ENCODE assay signal across 8 cellular contexts in the genomic region with DNA sequence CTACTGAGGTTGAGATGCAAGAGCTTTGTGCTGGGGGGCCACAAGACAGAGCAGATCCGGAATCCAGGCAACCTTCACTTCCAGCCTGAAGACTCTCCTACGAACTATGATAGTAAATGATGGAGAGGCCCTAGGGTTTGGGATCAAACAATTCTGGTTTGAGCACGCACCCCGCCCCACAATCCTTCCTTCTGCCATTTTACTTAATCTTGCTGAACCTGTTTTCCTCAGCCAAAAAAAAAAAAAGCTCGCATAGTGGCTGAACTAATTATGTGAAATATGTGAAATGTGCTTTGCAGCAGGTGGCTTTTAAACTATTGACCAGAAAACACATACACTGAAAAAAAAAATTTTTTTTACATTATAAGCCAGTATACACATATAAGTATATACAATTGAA. TPM values are rescaled to one million over a fixed set of nuclear protein-coding genes. Genes with fewer than 3 reads are reported as not detected.
DNase-seq lines count a peak whose midpoint lies in the region; ATAC-seq, FAIRE-seq and TF ChIP-seq lines count a peak whose summit lies in the region.

No MANE protein-coding gene starts in this region.

- H4K20me1 ChIP-seq in GM12878 (ENCODE audit: control insufficient read depth, insufficient read depth) = no peaks in the 10 kb centered on the region

- H3K79me2 ChIP-seq in GM12878 (ENCODE audit: control insufficient read depth, insufficient read depth, low read length) = peaks cover 18% of the 10 kb centered on the region

- TSS peak; percentile 81 for BruUV-seq in GM12878 (replicated peaks; lab: Mats Ljungman, UMichigan)

- no peak for TF ChIP-seq EP300 in GM12878 (IDR thresholded peaks at IDR 0.05; ENCODE audit: borderline replicate concordance in 1 of 2, control insufficient read depth in 1 of 2, low read depth in 2 of 2, low read length in 2 of 2)

- in situ Hi-C loops in GM12878 (cut with MboI) = no loop called here

- FAIRE-seq in GM12878 (lab: Jason Lieb, UNC) = no peak

- SMC1A ChIA-PET in GM12878 (lab: Charles Lee; ENCODE audit: uncharacterized antibody, unreplicated experiment) = no interaction called here

- H3K27me3 ChIP-seq in right atrium auricular region (no peaks in the 10 kb centered on the region), GM12878 (replicated peaks in 1 of 2; ENCODE audit: control insufficient read depth in 2 of 2, insufficient read depth in 2 of 2, low read length in 1 of 2) (no peaks in the 10 kb centered on the region), uterus (no peaks in the 10 kb centered on the region)

- peaks cover 7% of the 10 kb centered on the region for H3K36me3 Mint-ChIP-seq in mesothelial cell of epicardium

- H3K9me3 Mint-ChIP-seq in mesothelial cell of epicardium = no peaks in the 10 kb centered on the region

- H3K27me3 Mint-ChIP-seq in mesothelial cell of epicardium (ENCODE audit: low read depth) = no peaks in the 10 kb centered on the region

- TF ChIP-seq CTCF in right atrium auricular region (IDR thresholded peaks at IDR 0.05) = no peak
- TF ChIP-seq CTCF in GM12878 (IDR thresholded peaks at IDR 0.05 in 2 of 3, conservative IDR thresholded peaks at IDR 0.05 in 1 of 3; ENCODE audit: control insufficient read depth in 2 of 3, extremely low read depth in 1 of 3, insufficient read depth in 1 of 3, low read depth in 3 of 3, low read length in 3 of 3) = no peak
- no peak for TF ChIP-seq CTCF in mesothelial cell of epicardium (IDR thresholded peaks at IDR 0.05; ENCODE audit: unreplicated experiment)
- TF ChIP-seq CTCF in uterus (IDR thresholded peaks at IDR 0.05) = no peak

- H2AFZ ChIP-seq in GM12878 (ENCODE audit: control insufficient read depth, low read depth, low read length) = peak overlapping the region; percentile 71

- H3K27ac Mint-ChIP-seq in mesothelial cell of epicardium = peak overlapping the region; percentile 100

- H3K9me3 ChIP-seq in right atrium auricular region (no peaks in the 10 kb centered on the region), GM12878 (replicated peaks; ENCODE audit: control insufficient read depth, insufficient read depth, low read length) (no peaks in the 10 kb centered on the region), uterus (no peaks in the 10 kb centered on the region)

- CTCF ChIA-PET in GM12878 (lab: Yijun Ruan, JAX) = interaction anchor here (0.7 to 3.9 kb wide), 3 partner anchors 13 to 17 kb away, joined by 3 to 25 read pairs (median 17); partner anchors contain the start of gene FKBP4

- H3K36me3 ChIP-seq in right atrium auricular region (no peaks in the 10 kb centered on the region), GM12878 (ENCODE audit: control insufficient read depth in 2 of 2, insufficient read depth in 2 of 2, low read length in 1 of 2) (no peaks in the 10 kb centered on the region), uterus (no peaks in the 10 kb centered on the region)

- no peak for DNase-seq in right atrium auricular region (ENCODE audit: low spot score)
- no peak for DNase-seq in cardiac septum (ENCODE audit: low spot score)
- DNase-seq in GM12878 (ENCODE audit: low read depth, low spot score) = no peak
- DNase-seq in mesothelial cell of epicardium (ENCODE audit: low spot score in 2 of 2, unreplicated experiment in 2 of 2) = no peak
- no peak for DNase-seq in uterus
- no peak for DNase-seq in NCI-H187 treated with DMSO at 0.1 percent for 48 hours (lab: John Stamatoyannopoulos, UW)
- no peak for DNase-seq in glomerular visceral epithelial cell (ENCODE audit: extremely low spot score)
- DNase-seq in stimulated activated naive CD4-positive, alpha-beta T cell (lab: John Stamatoyannopoulos, UW) = no peak

- 53% methylated on average over 5 of the region's 5 CpGs for WGBS in GM12878 (ENCODE audit: insufficient coverage, insufficient replicate concordance, low lambda C conversion rate, missing lambda C conversion rate)

- peak overlapping the region; percentile 57; the same call in 1 of the 2 replicates for H3K9ac ChIP-seq in GM12878 (ENCODE audit: control insufficient read depth, insufficient read depth, low read length)

- H3K4me3 ChIP-seq in right atrium auricular region = peak overlapping the region; percentile 76 to 79
- H3K4me3 ChIP-seq in GM12878 = peak overlapping the region; percentile 74
- peak overlapping the region; percentile 69 to 79 for H3K4me3 ChIP-seq in uterus

- H3K4me3 Mint-ChIP-seq in mesothelial cell of epicardium = peak overlapping the region; percentile 100

- H3K4me2 ChIP-seq in GM12878 (ENCODE audit: control insufficient read depth, insufficient read depth) = peak overlapping the region; percentile 83

- no peak for TF ChIP-seq RAD21 in GM12878 (IDR thresholded peaks at IDR 0.05; ENCODE audit: insufficient read depth, low read depth, low read length)

- H3K4me1 Mint-ChIP-seq in mesothelial cell of epicardium = peaks cover 15% of the 10 kb centered on the region

- POLR2A ChIA-PET in GM12878 (lab: Charles Lee) = interaction anchor here (1.5 to 1.7 kb wide), 2 partner anchors 15 to 17 kb away, joined by 4 to 6 read pairs; partner anchors contain the start of gene FKBP4

- no peak for TF ChIP-seq POLR2A in GM12878 (IDR thresholded peaks at IDR 0.05; ENCODE audit: low read depth, low read length)
- no peak for TF ChIP-seq POLR2A in uterus (IDR thresholded peaks at IDR 0.05)

- H3K27ac ChIP-seq in right atrium auricular region = peak overlapping the region; percentile 93 to 94
- H3K27ac ChIP-seq in GM12878 (ENCODE audit: control insufficient read depth, insufficient read depth) = peak overlapping the region; percentile 72
- peak overlapping the region; percentile 85 to 92 for H3K27ac ChIP-seq in uterus

- H3K4me1 ChIP-seq in right atrium auricular region (peaks cover 0 to 23% of the 10 kb centered on the region in 2 donors), GM12878 (ENCODE audit: control insufficient read depth, insufficient read depth, low read length) (no peaks in the 10 kb centered on the region), uterus (peaks cover 5 to 12% of the 10 kb centered on the region in 2 donors)

- no peak for ATAC-seq in GM12878

- intact Hi-C loops in cardiac septum (cut with DNase I) (loop anchor here (1.0 kb wide), 1 partner anchor 15 kb away; no protein-coding TSS in a partner anchor), GM12878 (cut with micrococcal nuclease; ENCODE audit: unreplicated experiment) (loop anchor here (1.0 to 2.0 kb wide), 2 partner anchors 16 to 65 kb away; partner anchors contain the start of genes FOXM1 and RHNO1), uterus (cut with DNase I; ENCODE audit: low total_unique reads) (no loop called here)

- RAD21 ChIA-PET in GM12878 (lab: Charles Lee; ENCODE audit: unreplicated experiment) = interaction anchor here (1.0 kb wide), 1 partner anchor 17 kb away, joined by 3 read pairs; the partner anchor contains the start of gene FKBP4

RNA-seq across cellular contexts. Expression of gene ITFG2, which starts 0.7 kb away (rescaled TPM):
- total RNA-seq in right atrium auricular region (10 to 100 TPM; 12.7 to 13.7 TPM), cardiac septum (13.9 TPM), GM12878 (2014; rRNA removed) (25.4 and 31.5 TPM in 2 replicates), GM12878 (2014; rRNA removed; fragmentation: Illumina TruSeq; extraction: Trizol) (21.2 and 21.5 TPM in 2 replicates), GM12878 (2021) (20.0 and 24.2 TPM in 2 replicates), mesothelial cell of epicardium (57.4 to 60.0 TPM (median 59.3 TPM) in 3 replicates), uterus (10 to 100 TPM; 30.5 to 92.6 (median 35.0) TPM)
- total RNA-seq in GM12878 (2013; cell fraction: nucleolus; rRNA removed) = 120 and 142 TPM in 2 replicates
- polyA plus RNA-seq in GM12878 (2011; ENCODE audit: low read depth) = 15.9 TPM
- polyA plus RNA-seq in GM12878 (2011; rRNA removed) (17.0 and 22.2 TPM in 2 replicates), GM12878 (2014; fragmentation: Illumina TruSeq; extraction: Trizol) (24.3 and 27.7 TPM in 2 replicates), GM12878 (2014; fragmentation: Nextera tagmentation; extraction: Ambion mirVana) (10 to 100 TPM; 23.1 to 28.5 TPM), GM12878 (2014; rRNA removed) (22.2 and 30.8 TPM in 2 replicates), GM12878 (2016; fragmentation: Nextera tagmentation; extraction: Ambion mirVana) (10 to 100 TPM; 38.0 to 39.5 TPM)
- 26.0 and 27.4 TPM in 2 replicates for polyA plus RNA-seq in GM12878 (2011; cell fraction: cytosol; rRNA removed)
- polyA plus RNA-seq in GM12878 (2011; cell fraction: nucleus; rRNA removed) = 46.4 and 65.4 TPM in 2 replicates
- polyA plus RNA-seq in GM12878 (2012) = 22.0 and 36.7 TPM in 2 replicates
- 41.8 and 42.3 TPM in 2 replicates for polyA minus RNA-seq in GM12878 (2011; rRNA and poly(A)+ RNA removed)
- 9.1 and 15.6 TPM in 2 replicates for polyA minus RNA-seq in GM12878 (2011; cell fraction: cytosol; rRNA and poly(A)+ RNA removed)
- polyA minus RNA-seq in GM12878 (2011; cell fraction: nucleus; rRNA and poly(A)+ RNA removed) = 27.6 and 56.8 TPM in 2 replicates

RNA-seq across cellular contexts. Expression of gene FKBP4, which starts 17.0 kb away (rescaled TPM):
- 10 to 100 TPM; 25.6 to 29.2 TPM for total RNA-seq in right atrium auricular region
- total RNA-seq in cardiac septum = 36.5 TPM
- total RNA-seq in GM12878 (2013; cell fraction: nucleolus; rRNA removed) = 53.7 and 58.2 TPM in 2 replicates
- total RNA-seq in GM12878 (2014; rRNA removed) = 40.1 and 43.2 TPM in 2 replicates
- total RNA-seq in GM12878 (2014; rRNA removed; fragmentation: Illumina TruSeq; extraction: Trizol) = 44.1 and 45.0 TPM in 2 replicates
- total RNA-seq in GM12878 (2021) = 77.0 and 77.7 TPM in 2 replicates
- 19.4 TPM for polyA plus RNA-seq in GM12878 (2011; ENCODE audit: low read depth)
- polyA plus RNA-seq in GM12878 (2011; rRNA removed) = 39.6 and 42.8 TPM in 2 replicates
- polyA plus RNA-seq in GM12878 (2011; cell fraction: cytosol; rRNA removed) = 34.3 and 36.3 TPM in 2 replicates
- 61.7 and 63.9 TPM in 2 replicates for polyA plus RNA-seq in GM12878 (2011; cell fraction: nucleus; rRNA removed)
- 34.9 and 36.0 TPM in 2 replicates for polyA plus RNA-seq in GM12878 (2012)
- 51.5 and 55.8 TPM in 2 replicates for polyA plus RNA-seq in GM12878 (2014; fragmentation: Illumina TruSeq; extraction: Trizol)
- polyA plus RNA-seq in GM12878 (2014; fragmentation: Nextera tagmentation; extraction: Ambion mirVana) = 10 to 100 TPM in 1 of 2 experiments, 1 to 10 TPM in 1; 8.9 to 15.4 TPM
- 45.9 and 46.0 TPM in 2 replicates for polyA plus RNA-seq in GM12878 (2014; rRNA removed)
- polyA plus RNA-seq in GM12878 (2016; fragmentation: Nextera tagmentation; extraction: Ambion mirVana) = 10 to 100 TPM; 89.1 to 90.0 TPM
- 38.4 and 42.1 TPM in 2 replicates for polyA minus RNA-seq in GM12878 (2011; rRNA and poly(A)+ RNA removed)
- 15.1 and 15.5 TPM in 2 replicates for polyA minus RNA-seq in GM12878 (2011; cell fraction: cytosol; rRNA and poly(A)+ RNA removed)
- 28.2 and 51.0 TPM in 2 replicates for polyA minus RNA-seq in GM12878 (2011; cell fraction: nucleus; rRNA and poly(A)+ RNA removed)
- 84.7 to 98.4 TPM (median 93.3 TPM) in 3 replicates for total RNA-seq in mesothelial cell of epicardium
- total RNA-seq in uterus = 10 to 100 TPM in 3 of 4 donors, 1 to 10 TPM in 1; 8.5 to 59.0 (median 36.7) TPM

RNA-seq across cellular contexts. Expression of gene NRIP2, which starts 23.0 kb away (rescaled TPM):
- 1 to 10 TPM in 1 of 2 donors, under 1 TPM in 1; 0.59 to 3.0 TPM for total RNA-seq in right atrium auricular region
- 2.9 TPM for total RNA-seq in cardiac septum
- not detected in 2 replicates for total RNA-seq in GM12878 (2013; cell fraction: nucleolus; rRNA removed)
- total RNA-seq in GM12878 (2014; rRNA removed) = not detected in 2 replicates
- total RNA-seq in GM12878 (2014; rRNA removed; fragmentation: Illumina TruSeq; extraction: Trizol) = not detected in 2 replicates
- total RNA-seq in GM12878 (2021) = not detected in 2 replicates
- polyA plus RNA-seq in GM12878 (2011; ENCODE audit: low read depth) = 0.88 TPM
- polyA plus RNA-seq in GM12878 (2011; rRNA removed) = not detected in 2 replicates
- polyA plus RNA-seq in GM12878 (2011; cell fraction: cytosol; rRNA removed) = not detected in 2 replicates
- polyA plus RNA-seq in GM12878 (2011; cell fraction: nucleus; rRNA removed) = not detected in 2 replicates
- 1.0 and 2.0 TPM in 2 replicates for polyA plus RNA-seq in GM12878 (2012)
- not detected in 2 replicates for polyA plus RNA-seq in GM12878 (2014; fragmentation: Illumina TruSeq; extraction: Trizol)
- polyA plus RNA-seq in GM12878 (2014; fragmentation: Nextera tagmentation; extraction: Ambion mirVana) = under 1 TPM in 1 of 2 experiments, not detected in 1; 0.04 TPM
- not detected in 2 replicates for polyA plus RNA-seq in GM12878 (2014; rRNA removed)
- under 1 TPM; 0.42 to 0.83 TPM for polyA plus RNA-seq in GM12878 (2016; fragmentation: Nextera tagmentation; extraction: Ambion mirVana)
- not detected in 2 replicates for polyA minus RNA-seq in GM12878 (2011; rRNA and poly(A)+ RNA removed)
- polyA minus RNA-seq in GM12878 (2011; cell fraction: cytosol; rRNA and poly(A)+ RNA removed) = not detected in 2 replicates
- not detected in 2 replicates for polyA minus RNA-seq in GM12878 (2011; cell fraction: nucleus; rRNA and poly(A)+ RNA removed)
- 0.14 TPM in 1 of 3 replicates, not detected in the others for total RNA-seq in mesothelial cell of epicardium
- 10 to 100 TPM in 1 of 4 donors, 1 to 10 TPM in 3; 2.4 to 10.5 (median 7.0) TPM for total RNA-seq in uterus

RNA-seq across cellular contexts. Expression of gene TEX52, which starts 45.0 kb away (rescaled TPM):
- not detected for total RNA-seq in right atrium auricular region
- not detected for total RNA-seq in cardiac septum
- total RNA-seq in GM12878 (2013; cell fraction: nucleolus; rRNA removed) = not detected in 2 replicates
- not detected in 2 replicates for total RNA-seq in GM12878 (2014; rRNA removed)
- total RNA-seq in GM12878 (2014; rRNA removed; fragmentation: Illumina TruSeq; extraction: Trizol) = not detected in 2 replicates
- total RNA-seq in GM12878 (2021) = not detected in 2 replicates
- polyA plus RNA-seq in GM12878 (2011; ENCODE audit: low read depth) = not detected
- polyA plus RNA-seq in GM12878 (2011; rRNA removed) = not detected in 2 replicates
- polyA plus RNA-seq in GM12878 (2011; cell fraction: cytosol; rRNA removed) = not detected in 2 replicates
- not detected in 2 replicates for polyA plus RNA-seq in GM12878 (2011; cell fraction: nucleus; rRNA removed)
- polyA plus RNA-seq in GM12878 (2012) = 0.58 and 0.72 TPM in 2 replicates
- polyA plus RNA-seq in GM12878 (2014; fragmentation: Illumina TruSeq; extraction: Trizol) = not detected in 2 replicates
- polyA plus RNA-seq in GM12878 (2014; fragmentation: Nextera tagmentation; extraction: Ambion mirVana) = not detected
- polyA plus RNA-seq in GM12878 (2014; rRNA removed) = not detected in 2 replicates
- under 1 TPM in 1 of 2 experiments, not detected in 1; 0.23 TPM for polyA plus RNA-seq in GM12878 (2016; fragmentation: Nextera tagmentation; extraction: Ambion mirVana)
- not detected in 2 replicates for polyA minus RNA-seq in GM12878 (2011; rRNA and poly(A)+ RNA removed)
- polyA minus RNA-seq in GM12878 (2011; cell fraction: cytosol; rRNA and poly(A)+ RNA removed) = not detected in 2 replicates
- polyA minus RNA-seq in GM12878 (2011; cell fraction: nucleus; rRNA and poly(A)+ RNA removed) = not detected in 2 replicates
- total RNA-seq in mesothelial cell of epicardium = not detected in 3 replicates
- not detected for total RNA-seq in uterus
